Comparison of ENCODE assay signal across 18 cellular contexts in genomic region chr3:160806686-160807085, GRCh38.
"Had no signal": no experiment of that assay in that cellular context is flagged by ENCODE, and none has a peak within 500 bp of the region (broad histone marks: within the 10 kb centered on the region; RNA-seq: fewer than 3 reads in every experiment).

No MANE protein-coding gene starts in this region.

- DNase-seq: dermis blood vessel endothelial cell; esophagus squamous epithelium; islet precursor cell; left lung; mesenchymal stem cell; midbrain; retina; stimulated activated CD4-positive, alpha-beta T cell treated with anti-CD3 and anti-CD28 coated beads, Interleukin-12 subunit alpha, Interleukin-12 subunit beta, amount 100 ng/mL, for 4 hours; stimulated activated naive CD4-positive, alpha-beta T cell; testis; transverse colon had no signal

- H3K27ac ChIP-seq: esophagus squamous epithelium, foreskin keratinocyte, left lung, prostate gland, skin epidermis, testis had no signal

- H3K4me1 ChIP-seq: foreskin keratinocyte, prostate gland, testis had no signal

- H3K4me3 ChIP-seq: esophagus squamous epithelium, left lung, lung, prostate gland, skin epidermis, testis, transverse colon had no signal

- H3K36me3 Mint-ChIP-seq: natural killer cell treated with Interleukin-12 subunit alpha and Interleukin-12 subunit beta and Interleukin-15 and Interleukin-18, amount 100 ng/mL, for 72 hours had no signal

- H3K9ac ChIP-seq: parathyroid adenoma had no signal

- ATAC-seq: left lung; natural killer cell treated with Interleukin-12 subunit alpha and Interleukin-12 subunit beta and Interleukin-15 and Interleukin-18, amount 100 ng/mL, for 72 hours; sciatic nerve had no signal

- H3K4me3 Mint-ChIP-seq: natural killer cell treated with Interleukin-12 subunit alpha and Interleukin-12 subunit beta and Interleukin-15 and Interleukin-18, amount 100 ng/mL, for 72 hours had no signal

- H3K36me3 ChIP-seq: esophagus squamous epithelium, left lung, prostate gland, transverse colon had no signal

- H3K9me3 Mint-ChIP-seq: natural killer cell treated with Interleukin-12 subunit alpha and Interleukin-12 subunit beta and Interleukin-15 and Interleukin-18, amount 100 ng/mL, for 72 hours had no signal

- H3K27me3 Mint-ChIP-seq: natural killer cell treated with Interleukin-12 subunit alpha and Interleukin-12 subunit beta and Interleukin-15 and Interleukin-18, amount 100 ng/mL, for 72 hours had no signal

- H3K9me3 ChIP-seq: esophagus squamous epithelium, left lung, prostate gland, testis, transverse colon had no signal

- H3K27me3 ChIP-seq: esophagus squamous epithelium, foreskin keratinocyte, left lung, testis, transverse colon had no signal

- H2AFZ ChIP-seq: parathyroid adenoma had no signal
